In genomic region chr15:101091080-101092017, GRCh38 we compare ENCODE assay signal across 1 cellular context.
TF ChIP-seq lines count a peak whose summit lies in the region.

No MANE protein-coding gene starts in this region.

TF ChIP-seq in HepG2, 621 proteins besides CTCF, POLR2A, EP300 and RAD21 (continued from another document and continues in another):
- TF ChIP-seq ZNF407 (CRISPR knock-in tag; IDR thresholded peaks at IDR 0.05; ENCODE audit: not compliant biosample characterization): no peak
- peak; percentile 80 for TF ChIP-seq GATAD2A (CRISPR knock-in tag; IDR thresholded peaks at IDR 0.05)
- peak; percentile 75 for TF ChIP-seq ZNF564 (CRISPR knock-in tag; IDR thresholded peaks at IDR 0.05)
- TF ChIP-seq ZNF788 (CRISPR knock-in tag; IDR thresholded peaks at IDR 0.05; ENCODE audit: borderline replicate concordance): peak; percentile 72; the same call in 1 of the 2 replicates
- 0 out of 2 replicates have a peak, but pooled peaks have one; percentile 34 for TF ChIP-seq FIP1L1 (IDR thresholded peaks at IDR 0.05; ENCODE audit: borderline replicate concordance, insufficient read depth, low read depth, low read length)
- TF ChIP-seq ATF2 (CRISPR knock-in tag; IDR thresholded peaks at IDR 0.05): peak; percentile 46; the same call in 1 of the 2 replicates
- no peak for TF ChIP-seq NONO (IDR thresholded peaks at IDR 0.05)
- TF ChIP-seq NONO (CRISPR knock-in tag; conservative IDR thresholded peaks at IDR 0.05): peak; percentile 23; the same call in 1 of the 2 replicates
- peak; percentile 55 for TF ChIP-seq CBFB (CRISPR knock-in tag; IDR thresholded peaks at IDR 0.05)
- TF ChIP-seq ZFP37 (CRISPR knock-in tag; IDR thresholded peaks at IDR 0.05; ENCODE audit: borderline replicate concordance): no peak
- TF ChIP-seq CERS6 (CRISPR knock-in tag; IDR thresholded peaks at IDR 0.05): no peak
- TF ChIP-seq NR2F6 (IDR thresholded peaks at IDR 0.05): peak; percentile 93
- peak; percentile 99 for TF ChIP-seq NR2F6 (CRISPR knock-in tag; IDR thresholded peaks at IDR 0.05)
- peak in 1 of 2 experiments; percentile 75; a peak in 1 of 4 replicates for TF ChIP-seq KLF16 (CRISPR knock-in tag; IDR thresholded peaks at IDR 0.05)
- peak; percentile 54 for TF ChIP-seq DBP (CRISPR knock-in tag; IDR thresholded peaks at IDR 0.05; ENCODE audit: not compliant biosample characterization)
- TF ChIP-seq MTERF4 (CRISPR knock-in tag; IDR thresholded peaks at IDR 0.05): peak; percentile 75; the same call in 1 of the 2 replicates
- TF ChIP-seq PLSCR1 (CRISPR knock-in tag; IDR thresholded peaks at IDR 0.05; ENCODE audit: borderline replicate concordance): no peak
- peak; percentile 77 for TF ChIP-seq IKZF4 (CRISPR knock-in tag; IDR thresholded peaks at IDR 0.05; ENCODE audit: borderline replicate concordance, low read depth, not compliant biosample characterization)
- no peak for TF ChIP-seq PLRG1 (conservative IDR thresholded peaks at IDR 0.05)
- no peak for TF ChIP-seq MTA1 (CRISPR knock-in tag; IDR thresholded peaks at IDR 0.05; ENCODE audit: borderline replicate concordance)
- TF ChIP-seq ZNF530 (CRISPR knock-in tag; IDR thresholded peaks at IDR 0.05; ENCODE audit: low read depth): no peak
- TF ChIP-seq ZNF263 (CRISPR knock-in tag; IDR thresholded peaks at IDR 0.05): no peak; the same call in 1 of the 2 replicates
- TF ChIP-seq GTF3A (CRISPR knock-in tag; conservative IDR thresholded peaks at IDR 0.05): no peak
- no peak; the same call in 1 of the 2 replicates for TF ChIP-seq MEIS1 (CRISPR knock-in tag; IDR thresholded peaks at IDR 0.05; ENCODE audit: borderline replicate concordance)
- peak; percentile 94 for TF ChIP-seq RXRB (CRISPR knock-in tag; IDR thresholded peaks at IDR 0.05; ENCODE audit: borderline replicate concordance)
- peak; percentile 98 for TF ChIP-seq RXRA (CRISPR knock-in tag; IDR thresholded peaks at IDR 0.05)
- peak; percentile 97 for TF ChIP-seq ERF (CRISPR knock-in tag; IDR thresholded peaks at IDR 0.05)
- TF ChIP-seq HMG20A (CRISPR knock-in tag; IDR thresholded peaks at IDR 0.05; ENCODE audit: borderline replicate concordance): peak; percentile 72; the same call in 1 of the 2 replicates
- peak; percentile 95 for TF ChIP-seq ARID5B (CRISPR knock-in tag; IDR thresholded peaks at IDR 0.05)
- peak; percentile 69 for TF ChIP-seq RBM22 (optimal IDR thresholded peaks at IDR 0.05; ENCODE audit: low read length)
- no peak for TF ChIP-seq KAT7 (CRISPR knock-in tag; IDR thresholded peaks at IDR 0.05; ENCODE audit: borderline replicate concordance)
- no peak for TF ChIP-seq HOXA7 (CRISPR knock-in tag; IDR thresholded peaks at IDR 0.05)
- 0 out of 2 replicates have a peak, but pooled peaks have one; percentile 8 for TF ChIP-seq ZNF598 (CRISPR knock-in tag; IDR thresholded peaks at IDR 0.05; ENCODE audit: borderline replicate concordance)
- no peak for TF ChIP-seq GATA4 (IDR thresholded peaks at IDR 0.05; ENCODE audit: borderline replicate concordance, low read depth)
- 0 out of 2 replicates have a peak, but pooled peaks have one; percentile 25 for TF ChIP-seq ZFP90 (CRISPR knock-in tag; IDR thresholded peaks at IDR 0.05; ENCODE audit: borderline replicate concordance)
- no peak for TF ChIP-seq FOXA1 (IDR thresholded peaks at IDR 0.05)
- peak; percentile 43 for TF ChIP-seq FOXA1 (CRISPR knock-in tag; IDR thresholded peaks at IDR 0.05)
- peak; percentile 44; the same call in 1 of the 2 replicates for TF ChIP-seq KLF11 (CRISPR knock-in tag; IDR thresholded peaks at IDR 0.05)
- 0 out of 2 replicates have a peak, but pooled peaks have one; percentile 51 for TF ChIP-seq ZNF574 (CRISPR knock-in tag; IDR thresholded peaks at IDR 0.05)
